Comparison of ENCODE assay signal across 17 cellular contexts in genomic region chr2:134323777-134324176, GRCh38.
"Had no signal": no experiment of that assay in that cellular context is flagged by ENCODE, and none has a peak within 500 bp of the region (broad histone marks: within the 10 kb centered on the region; RNA-seq: fewer than 3 reads in every experiment).

No MANE protein-coding gene starts in this region.

- H3K27ac Mint-ChIP-seq: activated T-cell treated with anti-CD3 and anti-CD28 coated beads, Interleukin-2, amount 50 U/mL, for 24 hours; mesothelial cell of epicardium had no signal

- H3K9me3 ChIP-seq: lower lobe of right lung, pancreas, tibial artery had no signal

- H3K9me3 Mint-ChIP-seq: activated naive CD4-positive, alpha-beta T cell treated with anti-CD3 and anti-CD28 coated beads, Interleukin-2, amount 50 U/mL, for 24 hours; activated T-cell treated with anti-CD3 and anti-CD28 coated beads, Interleukin-2, amount 50 U/mL, for 24 hours; immature natural killer cell had no signal

- H3K4me3 Mint-ChIP-seq: activated CD8-positive, alpha-beta memory T cell treated with anti-CD3 and anti-CD28 coated beads, Interleukin-2, amount 10 ng/mL, durations not matched to agents 7 days and 5 days; activated naive CD4-positive, alpha-beta T cell treated with anti-CD3 and anti-CD28 coated beads, Interleukin-2, amount 50 U/mL, for 24 hours; activated T-cell treated with anti-CD3 and anti-CD28 coated beads, Interleukin-2, amount 50 U/mL, for 24 hours; mesothelial cell of epicardium had no signal

- H3K4me3 ChIP-seq: lower lobe of right lung, pancreas, tibial artery had no signal

- ATAC-seq: activated CD8-positive, alpha-beta memory T cell treated with anti-CD3 and anti-CD28 coated beads, Interleukin-2, amount 10 ng/mL, durations not matched to agents 7 days and 5 days; lower lobe of right lung; sciatic nerve had no signal

- H3K27ac ChIP-seq: brain microvascular endothelial cell, lower lobe of right lung, pancreas, tibial artery had no signal

- DNase-seq: activated CD4-positive, alpha-beta T cell treated with anti-CD3 and anti-CD28 coated beads for 1 hour; activated CD4-positive, alpha-beta T cell treated with anti-CD3 and anti-CD28 coated beads, Interleukin-2, amount 50 U/mL, for 4 hours; activated CD8-positive, alpha-beta memory T cell treated with anti-CD3 and anti-CD28 coated beads, Interleukin-2, amount 10 ng/mL, durations not matched to agents 7 days and 5 days; activated effector memory CD4-positive, alpha-beta T cell treated with anti-CD3 and anti-CD28 coated beads, Interleukin-2, amount 50 U/mL, for 16 hours; activated T-cell treated with anti-CD3 and anti-CD28 coated beads, Interleukin-2, amount 50 U/mL, for 24 hours; anterior cingulate cortex; brain microvascular endothelial cell; effector CD8-positive, alpha-beta T cell; head of caudate nucleus; immature natural killer cell; lower lobe of right lung; pancreas; T-helper 9 cell; tibial artery had no signal

- H3K27me3 Mint-ChIP-seq: activated CD8-positive, alpha-beta memory T cell treated with anti-CD3 and anti-CD28 coated beads, Interleukin-2, amount 10 ng/mL, durations not matched to agents 7 days and 5 days; activated naive CD4-positive, alpha-beta T cell treated with anti-CD3 and anti-CD28 coated beads, Interleukin-2, amount 50 U/mL, for 24 hours; activated T-cell treated with anti-CD3 and anti-CD28 coated beads, Interleukin-2, amount 50 U/mL, for 24 hours had no signal

- H3K27me3 ChIP-seq: brain microvascular endothelial cell, pancreas, tibial artery had no signal

- H3K36me3 ChIP-seq: brain microvascular endothelial cell, tibial artery had no signal
